In the genomic region with DNA sequence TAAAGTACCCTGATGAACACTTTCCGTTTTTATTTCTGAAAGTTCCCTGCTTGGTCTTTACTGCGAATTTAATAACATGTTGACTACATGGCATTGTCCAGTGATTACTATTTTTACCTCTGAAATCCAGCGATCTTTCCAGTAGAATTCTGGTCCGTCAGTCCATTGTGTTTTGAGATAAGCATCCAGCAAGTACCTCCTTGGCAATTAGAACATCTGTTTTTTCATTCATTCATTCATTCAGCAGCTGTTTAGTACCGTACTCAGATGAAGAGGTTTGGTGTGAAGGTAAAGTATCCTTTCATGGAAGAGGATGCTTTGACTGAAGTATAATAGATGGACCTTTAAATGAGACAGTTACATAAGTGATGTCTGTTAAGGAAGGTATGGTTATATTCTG, we compare ENCODE assay signal across 9 cellular contexts. TPM values are rescaled to one million over a fixed set of nuclear protein-coding genes. Genes with fewer than 3 reads are reported as not detected.
DNase-seq lines count a peak whose midpoint lies in the region; ATAC-seq, FAIRE-seq and TF ChIP-seq lines count a peak whose summit lies in the region.
"Had no signal": no experiment of that assay in that cellular context is flagged by ENCODE, and none has a peak within 500 bp of the region (broad histone marks: within the 10 kb centered on the region; RNA-seq: fewer than 3 reads in every experiment).

No MANE protein-coding gene starts in this region.

- peak overlapping the region; percentile 79 for H3K4me3 ChIP-seq in GM06990 (replicated peaks; ENCODE audit: low read depth, low read length)
- peak overlapping the region; percentile 68 for H3K4me3 ChIP-seq in epithelial cell of esophagus (ENCODE audit: low read length)

- TF ChIP-seq CTCF in GM06990 (IDR thresholded peaks at IDR 0.05; ENCODE audit: insufficient read depth, low read length, poor library complexity, severe bottlenecking) (no peak), epithelial cell of esophagus (IDR thresholded peaks at IDR 0.05; ENCODE audit: insufficient read depth, low read depth, low read length, missing control alignments) (no peak)

- DNase-seq in GM06990 (ENCODE audit: extremely low read depth, insufficient read length): no peak
- DNase-seq in OCI-M1 (lab: John Stamatoyannopoulos, UW): peak; percentile 50
- DNase-seq in epithelial cell of esophagus (ENCODE audit: low read depth): no peak
- peak; percentile 22 for DNase-seq in pons (ENCODE audit: low spot score)
- no peak for DNase-seq in MV-4-11 (lab: John Stamatoyannopoulos, UW)
- DNase-seq in GM19240 (ENCODE audit: insufficient read length, low spot score): no peak
- no peak for DNase-seq in frontal cortex (ENCODE audit: low spot score in 2 of 2)

- no peaks in the 10 kb centered on the region for H3K27me3 ChIP-seq in GM06990 (replicated peaks; ENCODE audit: control insufficient read depth, insufficient read depth, low read length)

- no peaks in the 10 kb centered on the region for H3K36me3 ChIP-seq in GM06990 (ENCODE audit: control insufficient read depth, insufficient read depth, low read length)

- ATAC-seq in esophagus mucosa: no peak

- FAIRE-seq in frontal cortex (lab: Jason Lieb, UNC): no peak

RNA-seq across cellular contexts. Expression of a gene that starts 1.1 kb away (rescaled TPM):
- total RNA-seq in frontal cortex (241 TPM), esophagus mucosa (27.2 TPM)

RNA-seq across cellular contexts. Expression of a gene that starts 33.1 kb away (rescaled TPM):
- total RNA-seq in frontal cortex: 3.3 TPM
- total RNA-seq in esophagus mucosa: not detected
- total RNA-seq: myocyte had no signal

Comparison
In these comparisons a context has a peak if more than half of its experiments do, and no peak if none do; other contexts are left out.
1. DNase-seq: peak in OCI-M1 (single experiment) and pons (single experiment); none in GM06990 (single experiment), epithelial cell of esophagus (single experiment), MV-4-11 (single experiment), GM19240 (single experiment) and frontal cortex (0 of 2).